1 cellular context compared by ENCODE assay signal in genomic region chr17:78128616-78129384, GRCh38.
TF ChIP-seq lines count a peak whose summit lies in the region.

Gene TMC6 (minus strand): TSS chr17:78128755. CDS start chr17:78126832, 1,923 bp downstream.

TF ChIP-seq in GM12878, 131 proteins besides CTCF, POLR2A, EP300 and RAD21 (continued from another document and continues in another):
- no peak for TF ChIP-seq E2F4 (IDR thresholded peaks at IDR 0.05; ENCODE audit: low read depth, low read length)
- no peak for TF ChIP-seq RBBP5 (conservative IDR thresholded peaks at IDR 0.05)
- TF ChIP-seq NR2F1 (conservative IDR thresholded peaks at IDR 0.05): peak; percentile 41; the same call in 1 of the 2 replicates
- TF ChIP-seq RELA (IDR thresholded peaks at IDR 0.05; ENCODE audit: borderline replicate concordance, partially characterized antibody): no peak
- 0 out of 2 replicates have a peak, but pooled peaks have one; percentile 57 for TF ChIP-seq DPF2 (IDR thresholded peaks at IDR 0.05)
- peak; percentile 35; the same call in 1 of the 2 replicates for TF ChIP-seq EED (IDR thresholded peaks at IDR 0.05; ENCODE audit: low read depth)
- no peak for TF ChIP-seq CUX1 (IDR thresholded peaks at IDR 0.05; ENCODE audit: insufficient replicate concordance, low read depth, low read length)
- no peak for TF ChIP-seq BCLAF1 (IDR thresholded peaks at IDR 0.05)
- TF ChIP-seq ATF2 (IDR thresholded peaks at IDR 0.05; ENCODE audit: low read length): no peak
- peak; percentile 55 to 85 for TF ChIP-seq BHLHE40 (IDR thresholded peaks at IDR 0.05; ENCODE audit: borderline replicate concordance in 1 of 2, low read depth in 2 of 2, low read length in 1 of 2)
- TF ChIP-seq TCF7 (IDR thresholded peaks at IDR 0.05; ENCODE audit: borderline replicate concordance): no peak
- no peak for TF ChIP-seq SKIL (IDR thresholded peaks at IDR 0.05; ENCODE audit: low read depth, poor library complexity, severe bottlenecking)
- peak; percentile 14; the same call in 1 of the 2 replicates for TF ChIP-seq PKNOX1 (IDR thresholded peaks at IDR 0.05)
- peak; percentile 58; the same call in 1 of the 3 replicates for TF ChIP-seq POU2F2 (IDR thresholded peaks at IDR 0.05; ENCODE audit: borderline replicate concordance, low read depth, low read length)
- no peak for TF ChIP-seq ZBTB11 (CRISPR knock-in tag; IDR thresholded peaks at IDR 0.05)
- no peak for TF ChIP-seq CHD4 (IDR thresholded peaks at IDR 0.05)
- no peak for TF ChIP-seq TBL1XR1 (IDR thresholded peaks at IDR 0.05; ENCODE audit: low read depth, low read length)
- no peak for TF ChIP-seq E2F8 (IDR thresholded peaks at IDR 0.05; ENCODE audit: low read depth, partially characterized antibody)
- no peak for TF ChIP-seq STAT3 (IDR thresholded peaks at IDR 0.05; ENCODE audit: low read depth, low read length)
- no peak for TF ChIP-seq SMARCA5 (IDR thresholded peaks at IDR 0.05)
- no peak for TF ChIP-seq YBX1 (IDR thresholded peaks at IDR 0.05)
- TF ChIP-seq PML (IDR thresholded peaks at IDR 0.05; ENCODE audit: low read length): no peak
- TF ChIP-seq SMAD1 (IDR thresholded peaks at IDR 0.05; ENCODE audit: low read depth, partially characterized antibody): no peak
- no peak for TF ChIP-seq IRF5 (IDR thresholded peaks at IDR 0.05; ENCODE audit: borderline replicate concordance)
- TF ChIP-seq PAX5 (IDR thresholded peaks at IDR 0.05; ENCODE audit: borderline replicate concordance, low read depth, low read length): no peak
- 0 out of 2 replicates have a peak, but pooled peaks have one; percentile 10 for TF ChIP-seq CHD2 (IDR thresholded peaks at IDR 0.05; ENCODE audit: borderline replicate concordance, low read depth, low read length)
- no peak for TF ChIP-seq IRF4 (IDR thresholded peaks at IDR 0.05; ENCODE audit: low read depth, low read length)
